Comparison of ENCODE assay signal across 1 cellular context in the genomic region with DNA sequence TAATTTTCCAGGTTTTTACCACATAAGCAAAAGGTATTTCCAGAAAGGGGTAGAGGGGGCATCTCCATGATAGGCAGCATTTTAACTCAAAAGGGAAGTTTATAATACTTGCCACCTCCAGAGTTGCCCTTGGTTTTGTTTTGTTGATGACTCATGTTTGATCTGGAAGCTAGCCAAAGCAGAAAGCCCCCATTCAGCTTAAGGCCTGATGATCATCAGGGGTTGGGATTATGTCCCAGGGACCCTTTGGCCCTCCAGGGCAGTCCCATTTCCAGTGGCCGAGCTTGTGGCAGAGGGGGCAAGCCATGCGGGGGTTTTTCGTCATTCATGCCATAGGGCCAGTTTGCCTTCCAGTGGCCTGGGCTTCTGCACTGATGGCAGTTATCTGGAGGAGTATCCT.
TF ChIP-seq lines count a peak whose summit lies in the region.

No MANE protein-coding gene starts in this region.

TF ChIP-seq in HCT116, 20 proteins besides CTCF, POLR2A, EP300 and RAD21 (continued from another document):
- TF ChIP-seq, protein P1, sequence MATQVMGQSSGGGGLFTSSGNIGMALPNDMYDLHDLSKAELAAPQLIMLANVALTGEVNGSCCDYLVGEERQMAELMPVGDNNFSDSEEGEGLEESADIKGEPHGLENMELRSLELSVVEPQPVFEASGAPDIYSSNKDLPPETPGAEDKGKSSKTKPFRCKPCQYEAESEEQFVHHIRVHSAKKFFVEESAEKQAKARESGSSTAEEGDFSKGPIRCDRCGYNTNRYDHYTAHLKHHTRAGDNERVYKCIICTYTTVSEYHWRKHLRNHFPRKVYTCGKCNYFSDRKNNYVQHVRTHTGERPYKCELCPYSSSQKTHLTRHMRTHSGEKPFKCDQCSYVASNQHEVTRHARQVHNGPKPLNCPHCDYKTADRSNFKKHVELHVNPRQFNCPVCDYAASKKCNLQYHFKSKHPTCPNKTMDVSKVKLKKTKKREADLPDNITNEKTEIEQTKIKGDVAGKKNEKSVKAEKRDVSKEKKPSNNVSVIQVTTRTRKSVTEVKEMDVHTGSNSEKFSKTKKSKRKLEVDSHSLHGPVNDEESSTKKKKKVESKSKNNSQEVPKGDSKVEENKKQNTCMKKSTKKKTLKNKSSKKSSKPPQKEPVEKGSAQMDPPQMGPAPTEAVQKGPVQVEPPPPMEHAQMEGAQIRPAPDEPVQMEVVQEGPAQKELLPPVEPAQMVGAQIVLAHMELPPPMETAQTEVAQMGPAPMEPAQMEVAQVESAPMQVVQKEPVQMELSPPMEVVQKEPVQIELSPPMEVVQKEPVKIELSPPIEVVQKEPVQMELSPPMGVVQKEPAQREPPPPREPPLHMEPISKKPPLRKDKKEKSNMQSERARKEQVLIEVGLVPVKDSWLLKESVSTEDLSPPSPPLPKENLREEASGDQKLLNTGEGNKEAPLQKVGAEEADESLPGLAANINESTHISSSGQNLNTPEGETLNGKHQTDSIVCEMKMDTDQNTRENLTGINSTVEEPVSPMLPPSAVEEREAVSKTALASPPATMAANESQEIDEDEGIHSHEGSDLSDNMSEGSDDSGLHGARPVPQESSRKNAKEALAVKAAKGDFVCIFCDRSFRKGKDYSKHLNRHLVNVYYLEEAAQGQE (IDR thresholded peaks at IDR 0.05; ENCODE audit: low read depth): no peak
- TF ChIP-seq, protein P2, sequence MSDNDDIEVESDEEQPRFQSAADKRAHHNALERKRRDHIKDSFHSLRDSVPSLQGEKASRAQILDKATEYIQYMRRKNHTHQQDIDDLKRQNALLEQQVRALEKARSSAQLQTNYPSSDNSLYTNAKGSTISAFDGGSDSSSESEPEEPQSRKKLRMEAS (IDR thresholded peaks at IDR 0.05): no peak
- no peak for TF ChIP-seq ZFX (IDR thresholded peaks at IDR 0.05)
- no peak for TF ChIP-seq POLR2AphosphoS5 (IDR thresholded peaks at IDR 0.05; ENCODE audit: low read depth, low read length)
- TF ChIP-seq ELF1 (IDR thresholded peaks at IDR 0.05; ENCODE audit: borderline replicate concordance, low read depth): no peak
- no peak for TF ChIP-seq TCF7L2 (IDR thresholded peaks at IDR 0.05; ENCODE audit: borderline replicate concordance, extremely low read depth, insufficient read depth, insufficient read length)
- TF ChIP-seq FOSL1 (IDR thresholded peaks at IDR 0.05; ENCODE audit: low read depth): no peak
- no peak for TF ChIP-seq CBX3 (IDR thresholded peaks at IDR 0.05; ENCODE audit: low read depth)
- no peak for TF ChIP-seq JUND (IDR thresholded peaks at IDR 0.05)
- TF ChIP-seq ZNF274 (IDR thresholded peaks at IDR 0.05; ENCODE audit: low read depth, low read length): no peak
- TF ChIP-seq EZH2phosphoT487 (IDR thresholded peaks at IDR 0.05; ENCODE audit: borderline replicate concordance): no peak
- no peak for TF ChIP-seq EZH2 (IDR thresholded peaks at IDR 0.05)
